Comparison of ENCODE assay signal across 1 cellular context in the genomic region with DNA sequence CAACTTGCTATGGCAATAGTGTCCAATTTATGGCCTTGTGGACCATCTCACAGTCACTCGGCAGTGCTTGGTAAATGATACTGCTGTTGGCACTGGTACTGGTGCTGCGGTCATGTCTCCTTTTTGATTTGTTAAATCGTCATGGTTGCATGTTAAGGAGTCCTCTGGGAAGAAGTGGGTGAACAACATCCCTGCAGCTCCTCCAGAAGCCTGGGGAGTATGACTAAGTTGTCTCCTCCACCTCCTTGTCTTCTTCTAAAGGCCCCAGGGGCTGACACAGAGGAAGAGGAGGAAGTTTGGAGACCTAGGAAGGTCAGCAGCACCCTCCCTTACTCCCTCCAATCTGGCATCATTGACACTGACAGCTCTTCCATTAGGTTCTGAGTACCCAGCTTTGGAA.
TF ChIP-seq lines count a peak whose summit lies in the region.

No MANE protein-coding gene starts in this region.

TF ChIP-seq in GM12878, 131 proteins besides CTCF, POLR2A, EP300 and RAD21:
- TF ChIP-seq YBX1 (IDR thresholded peaks at IDR 0.05) = no peak
- no peak for TF ChIP-seq ZNF384 (IDR thresholded peaks at IDR 0.05; ENCODE audit: borderline replicate concordance, low read depth, low read length)
- TF ChIP-seq POU2F2 (IDR thresholded peaks at IDR 0.05; ENCODE audit: borderline replicate concordance, low read depth, low read length) = no peak
- no peak for TF ChIP-seq NR2C2 (IDR thresholded peaks at IDR 0.05; ENCODE audit: borderline replicate concordance, control insufficient read depth, insufficient read length, low read depth)
- TF ChIP-seq, protein P1, sequence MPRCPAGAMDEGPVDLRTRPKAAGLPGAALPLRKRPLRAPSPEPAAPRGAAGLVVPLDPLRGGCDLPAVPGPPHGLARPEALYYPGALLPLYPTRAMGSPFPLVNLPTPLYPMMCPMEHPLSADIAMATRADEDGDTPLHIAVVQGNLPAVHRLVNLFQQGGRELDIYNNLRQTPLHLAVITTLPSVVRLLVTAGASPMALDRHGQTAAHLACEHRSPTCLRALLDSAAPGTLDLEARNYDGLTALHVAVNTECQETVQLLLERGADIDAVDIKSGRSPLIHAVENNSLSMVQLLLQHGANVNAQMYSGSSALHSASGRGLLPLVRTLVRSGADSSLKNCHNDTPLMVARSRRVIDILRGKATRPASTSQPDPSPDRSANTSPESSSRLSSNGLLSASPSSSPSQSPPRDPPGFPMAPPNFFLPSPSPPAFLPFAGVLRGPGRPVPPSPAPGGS (IDR thresholded peaks at IDR 0.05; ENCODE audit: borderline replicate concordance, insufficient read depth, low read depth, low read length, poor library complexity, severe bottlenecking) = no peak
- no peak for TF ChIP-seq BHLHE40 (IDR thresholded peaks at IDR 0.05; ENCODE audit: borderline replicate concordance in 1 of 2, low read depth in 2 of 2, low read length in 1 of 2)
- no peak for TF ChIP-seq SUPT20H (IDR thresholded peaks at IDR 0.05; ENCODE audit: borderline replicate concordance, control insufficient read depth, low read depth, low read length)
- TF ChIP-seq E4F1 (IDR thresholded peaks at IDR 0.05; ENCODE audit: borderline replicate concordance, partially characterized antibody) = no peak
- no peak for TF ChIP-seq SREBF1 (IDR thresholded peaks at IDR 0.05; ENCODE audit: low read length)
- TF ChIP-seq, protein P2, sequence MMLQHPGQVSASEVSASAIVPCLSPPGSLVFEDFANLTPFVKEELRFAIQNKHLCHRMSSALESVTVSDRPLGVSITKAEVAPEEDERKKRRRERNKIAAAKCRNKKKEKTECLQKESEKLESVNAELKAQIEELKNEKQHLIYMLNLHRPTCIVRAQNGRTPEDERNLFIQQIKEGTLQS (IDR thresholded peaks at IDR 0.05; ENCODE audit: borderline replicate concordance, extremely low read depth, low read depth, low read length) = no peak
- TF ChIP-seq, protein P3, sequence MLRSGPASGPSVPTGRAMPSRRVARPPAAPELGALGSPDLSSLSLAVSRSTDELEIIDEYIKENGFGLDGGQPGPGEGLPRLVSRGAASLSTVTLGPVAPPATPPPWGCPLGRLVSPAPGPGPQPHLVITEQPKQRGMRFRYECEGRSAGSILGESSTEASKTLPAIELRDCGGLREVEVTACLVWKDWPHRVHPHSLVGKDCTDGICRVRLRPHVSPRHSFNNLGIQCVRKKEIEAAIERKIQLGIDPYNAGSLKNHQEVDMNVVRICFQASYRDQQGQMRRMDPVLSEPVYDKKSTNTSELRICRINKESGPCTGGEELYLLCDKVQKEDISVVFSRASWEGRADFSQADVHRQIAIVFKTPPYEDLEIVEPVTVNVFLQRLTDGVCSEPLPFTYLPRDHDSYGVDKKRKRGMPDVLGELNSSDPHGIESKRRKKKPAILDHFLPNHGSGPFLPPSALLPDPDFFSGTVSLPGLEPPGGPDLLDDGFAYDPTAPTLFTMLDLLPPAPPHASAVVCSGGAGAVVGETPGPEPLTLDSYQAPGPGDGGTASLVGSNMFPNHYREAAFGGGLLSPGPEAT (IDR thresholded peaks at IDR 0.05; ENCODE audit: low read depth) = no peak
- TF ChIP-seq NFIC (IDR thresholded peaks at IDR 0.05; ENCODE audit: low read depth, low read length) = no peak
- TF ChIP-seq TARDBP (IDR thresholded peaks at IDR 0.05; ENCODE audit: borderline replicate concordance) = no peak
- no peak for TF ChIP-seq JUND (IDR thresholded peaks at IDR 0.05; ENCODE audit: low read depth, low read length)
- TF ChIP-seq FOXM1 (IDR thresholded peaks at IDR 0.05; ENCODE audit: low read depth, low read length) = no peak
- TF ChIP-seq TCF12 (IDR thresholded peaks at IDR 0.05; ENCODE audit: low read depth, low read length) = no peak
- no peak for TF ChIP-seq IRF4 (IDR thresholded peaks at IDR 0.05; ENCODE audit: low read depth, low read length)
- TF ChIP-seq SIX5 (IDR thresholded peaks at IDR 0.05; ENCODE audit: low read depth, low read length, severe bottlenecking) = no peak
